In the genomic region with DNA sequence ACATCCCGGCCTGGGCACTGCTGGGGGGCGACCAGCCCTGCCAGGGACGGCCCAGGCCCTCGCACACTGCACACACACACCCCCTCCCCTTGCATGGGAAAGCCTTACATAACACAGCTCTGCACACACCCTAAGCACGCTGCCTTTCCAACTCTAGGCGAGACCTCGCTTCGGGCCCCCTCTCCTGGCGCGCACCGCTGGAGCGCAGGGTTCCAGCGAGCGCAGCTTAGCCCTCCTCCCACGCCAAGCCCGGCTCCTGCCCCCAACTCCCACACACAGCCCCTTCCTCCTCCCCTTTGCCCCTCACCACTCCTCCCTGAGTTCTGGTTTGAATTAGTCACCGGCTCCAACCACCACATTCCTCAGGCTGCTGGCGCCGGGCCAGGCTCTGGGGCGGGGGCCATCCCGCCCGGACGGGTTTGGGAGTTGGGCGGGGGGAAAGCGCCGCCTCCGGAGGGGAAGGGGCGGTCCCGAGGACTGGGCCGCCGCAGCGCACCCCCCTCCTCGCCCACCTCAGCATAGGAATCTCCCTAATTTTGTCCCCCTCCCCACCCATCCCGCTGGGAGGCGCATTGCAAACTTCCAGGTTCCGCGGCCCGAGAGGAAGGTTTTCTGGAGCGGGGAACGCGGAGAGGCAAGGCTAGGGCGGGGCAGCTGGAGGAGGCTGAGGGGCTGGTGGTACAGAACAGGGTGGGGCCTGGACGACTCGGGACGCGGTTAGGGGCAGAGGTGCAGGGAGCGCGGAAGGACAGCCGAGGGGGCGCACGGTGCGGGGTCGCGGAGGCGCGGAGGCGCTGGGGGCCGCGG, we compare ENCODE assay signal across 8 cellular contexts. TPM values are rescaled to one million over a fixed set of nuclear protein-coding genes. Genes with fewer than 3 reads are reported as not detected.
DNase-seq lines count a peak whose midpoint lies in the region; ATAC-seq, FAIRE-seq and TF ChIP-seq lines count a peak whose summit lies in the region.

No MANE protein-coding gene starts in this region.

- DNase-seq in A549 (ENCODE audit: low read depth in 1 of 2, low spot score in 1 of 2) (peak; percentile 86 to 89), H54 (ENCODE audit: insufficient read length, low spot score) (peak; percentile 79), SJSA1 (ENCODE audit: low read depth in 1 of 2, low spot score in 2 of 2) (peak; percentile 98 to 100), amniotic stem cell (lab: John Stamatoyannopoulos, UW) (peak; percentile 59), cardiac septum (ENCODE audit: low spot score) (peak; percentile 95), pancreas (peak; percentile 80 to 93 (median 91))

- CTCF ChIA-PET in A549 (lab: Yijun Ruan, JAX) = interaction anchor here (1.2 to 14.5 kb wide), 8 partner anchors 10 to 152 kb away, joined by 3 to 322 read pairs (median 112); a partner anchor contains a TSS

- H3K36me3 ChIP-seq in SJSA1 (peaks cover 52% of the 10 kb centered on the region), pancreas (no peaks in the 10 kb centered on the region)

- H3K27me3 ChIP-seq in SJSA1 (replicated peaks) = no peaks in the 10 kb centered on the region
- no peaks in the 10 kb centered on the region for H3K27me3 ChIP-seq in pancreas

- H3K4me1 ChIP-seq in A549 = peaks cover 67% of the 10 kb centered on the region
- H3K4me1 ChIP-seq in SJSA1 (replicated peaks) = peaks cover 74% of the 10 kb centered on the region
- peaks cover 29 to 50% (median 35%) of the 10 kb centered on the region in 3 donors for H3K4me1 ChIP-seq in pancreas

- no peak; a peak in 2 of 5 replicates for TF ChIP-seq RAD21 in A549 (conservative IDR thresholded peaks at IDR 0.05 in 1 of 2, IDR thresholded peaks at IDR 0.05 in 1 of 2)

- TF ChIP-seq EP300 in A549 (IDR thresholded peaks at IDR 0.05) = peak in 1 of 2 experiments; percentile 22; a peak in 1 of 5 replicates

- peak overlapping the region; percentile 96 for H3K4me2 ChIP-seq in A549

- H3K4me3 ChIP-seq in A549 (peak overlapping the region; percentile 96), SJSA1 (peak overlapping the region; percentile 92), pancreas (peak overlapping the region; percentile 43 to 97 (median 86))

- FAIRE-seq in A549 (lab: Jason Lieb, UNC) = no peak
- no peak for FAIRE-seq in H54 (lab: Jason Lieb, UNC)
- no peak for FAIRE-seq in pancreas (lab: Jason Lieb, UNC)

- 1% methylated on average over 35 of the region's 59 CpGs for WGBS in A549 (ENCODE audit: missing lambda C conversion rate)
- 0 to 1% methylated on average over 57 to 59 of the region's 59 CpGs for WGBS in pancreas, 2 donors

- POLR2A ChIA-PET in A549 (lab: Yijun Ruan, JAX) = interaction anchor here (1.5 to 1.8 kb wide), 3 partner anchors 46 to 151 kb away, joined by 7 to 9 read pairs (median 9); a partner anchor contains a TSS

- TF ChIP-seq POLR2A in A549 (IDR thresholded peaks at IDR 0.05; ENCODE audit: low read length) (peak; percentile 47), H54 (IDR thresholded peaks at IDR 0.05; ENCODE audit: low read depth, low read length) (peak; percentile 64)

- peak overlapping the region; percentile 97 to 98 for H3K27ac ChIP-seq in A549
- peak overlapping the region; percentile 67 for H3K27ac ChIP-seq in SJSA1
- H3K27ac ChIP-seq in pancreas = peak overlapping the region; percentile 77 to 93 (median 87)

- no peaks in the 10 kb centered on the region for H3K9me3 ChIP-seq in A549
- no peaks in the 10 kb centered on the region for H3K9me3 ChIP-seq in SJSA1 (replicated peaks)
- no peaks in the 10 kb centered on the region for H3K9me3 ChIP-seq in pancreas

- ATAC-seq in A549 = peak; percentile 40 to 67
- ATAC-seq in pancreas = peak; percentile 52 to 61 (median 56)
- no peak for ATAC-seq in GM18907 (IDR thresholded peaks at IDR 0.05; ENCODE audit: unreplicated experiment)
- ATAC-seq in HG02852 (IDR thresholded peaks at IDR 0.05; ENCODE audit: unreplicated experiment) = no peak

- TF ChIP-seq CTCF in A549 (IDR thresholded peaks at IDR 0.05) (no peak), pancreas (IDR thresholded peaks at IDR 0.05) (no peak)

- intact Hi-C loops in cardiac septum (cut with DNase I) = loop anchor here (1.0 to 2.0 kb wide), 2 partner anchors 15 to 37 kb away; no protein-coding TSS in a partner anchor
- intact Hi-C loops in pancreas (cut with DNase I) = loop anchor here in 1 of 3 donors (5.0 kb wide), 1 partner anchor 123 kb away; no protein-coding TSS in a partner anchor

TF ChIP-seq in A549, 52 proteins besides CTCF, POLR2A, EP300 and RAD21 (continues in another document):
- TF ChIP-seq JUNB (IDR thresholded peaks at IDR 0.05) (no peak), RCOR1 (IDR thresholded peaks at IDR 0.05; ENCODE audit: low read depth, low read length) (no peak), HOXA7 (CRISPR knock-in tag; IDR thresholded peaks at IDR 0.05) (no peak), NPAS2 (CRISPR knock-in tag; IDR thresholded peaks at IDR 0.05; ENCODE audit: borderline replicate concordance) (no peak), HDAC2 (IDR thresholded peaks at IDR 0.05) (no peak; the same call in 1 of the 2 replicates), SREBF2 (IDR thresholded peaks at IDR 0.05) (no peak), CEBPB (IDR thresholded peaks at IDR 0.05) (peak in 1 of 2 experiments; percentile 37; a peak in 1 of 4 replicates), MAFK (IDR thresholded peaks at IDR 0.05; ENCODE audit: partially characterized antibody) (no peak), RARB (CRISPR knock-in tag; IDR thresholded peaks at IDR 0.05) (no peak)
- TF ChIP-seq, protein P1, sequence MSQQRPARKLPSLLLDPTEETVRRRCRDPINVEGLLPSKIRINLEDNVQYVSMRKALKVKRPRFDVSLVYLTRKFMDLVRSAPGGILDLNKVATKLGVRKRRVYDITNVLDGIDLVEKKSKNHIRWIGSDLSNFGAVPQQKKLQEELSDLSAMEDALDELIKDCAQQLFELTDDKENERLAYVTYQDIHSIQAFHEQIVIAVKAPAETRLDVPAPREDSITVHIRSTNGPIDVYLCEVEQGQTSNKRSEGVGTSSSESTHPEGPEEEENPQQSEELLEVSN (IDR thresholded peaks at IDR 0.05; ENCODE audit: borderline replicate concordance, low read depth) = peak; percentile 35; the same call in 1 of the 2 replicates
- TF ChIP-seq, protein P2, sequence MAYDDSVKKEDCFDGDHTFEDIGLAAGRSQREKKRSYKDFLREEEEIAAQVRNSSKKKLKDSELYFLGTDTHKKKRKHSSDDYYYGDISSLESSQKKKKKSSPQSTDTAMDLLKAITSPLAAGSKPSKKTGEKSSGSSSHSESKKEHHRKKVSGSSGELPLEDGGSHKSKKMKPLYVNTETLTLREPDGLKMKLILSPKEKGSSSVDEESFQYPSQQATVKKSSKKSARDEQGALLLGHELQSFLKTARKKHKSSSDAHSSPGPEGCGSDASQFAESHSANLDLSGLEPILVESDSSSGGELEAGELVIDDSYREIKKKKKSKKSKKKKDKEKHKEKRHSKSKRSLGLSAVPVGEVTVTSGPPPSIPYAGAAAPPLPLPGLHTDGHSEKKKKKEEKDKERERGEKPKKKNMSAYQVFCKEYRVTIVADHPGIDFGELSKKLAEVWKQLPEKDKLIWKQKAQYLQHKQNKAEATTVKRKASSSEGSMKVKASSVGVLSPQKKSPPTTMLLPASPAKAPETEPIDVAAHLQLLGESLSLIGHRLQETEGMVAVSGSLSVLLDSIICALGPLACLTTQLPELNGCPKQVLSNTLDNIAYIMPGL (CRISPR knock-in tag; IDR thresholded peaks at IDR 0.05; ENCODE audit: borderline replicate concordance) = no peak

RNA-seq across cellular contexts. Expression of a gene that starts 1.0 kb away (rescaled TPM):
- polyA plus RNA-seq in A549 (2011; rRNA removed) (82.0 and 98.0 TPM in 2 replicates), A549 (2017; fragmentation: RNase III; extraction: RNeasy Plus Mini Kit Qiagen cat#74134 plus additional on column Dnase treatment) (41.5 to 62.9 TPM (median 43.3 TPM) in 3 replicates), pancreas (10 to 100 TPM; 18.7 to 32.5 TPM)
- polyA plus RNA-seq in A549 (2012; cell fraction: cytosol; rRNA removed) = 26.1 and 27.2 TPM in 2 replicates
- 55.0 and 96.0 TPM in 2 replicates for polyA plus RNA-seq in A549 (2012; cell fraction: nucleus; rRNA removed)
- 179 and 182 TPM in 2 replicates for polyA minus RNA-seq in A549 (2011; rRNA and poly(A)+ RNA removed)
- total RNA-seq in SJSA1 (2014; rRNA removed; shearing (Covaris generic)) = 306 and 345 TPM in 2 replicates
- total RNA-seq in cardiac septum (485 TPM), pancreas (100 to 1,000 TPM in 1 of 6 donors, 10 to 100 TPM in 5; 53.2 to 163 (median 77.2) TPM)

RNA-seq across cellular contexts. Expression of a gene that starts 28.1 kb away (rescaled TPM):
- 1,728 and 1,795 TPM in 2 replicates for polyA plus RNA-seq in A549 (2011; rRNA removed)
- 1,512 and 1,621 TPM in 2 replicates for polyA plus RNA-seq in A549 (2012; cell fraction: cytosol; rRNA removed)
- polyA plus RNA-seq in A549 (2012; cell fraction: nucleus; rRNA removed) = 865 and 1,060 TPM in 2 replicates
- polyA plus RNA-seq in A549 (2017; fragmentation: RNase III; extraction: RNeasy Plus Mini Kit Qiagen cat#74134 plus additional on column Dnase treatment) = 1,570 to 1,588 TPM (median 1,580 TPM) in 3 replicates
- polyA minus RNA-seq in A549 (2011; rRNA and poly(A)+ RNA removed) = 1,998 and 2,695 TPM in 2 replicates
- 1,705 and 1,743 TPM in 2 replicates for total RNA-seq in SJSA1 (2014; rRNA removed; shearing (Covaris generic))
- total RNA-seq in cardiac septum = 735 TPM
- total RNA-seq in pancreas = 1,000 to 10,000 TPM in 4 of 6 donors, 100 to 1,000 TPM in 2; 723 to 1,171 (median 1,053) TPM
- 100 to 1,000 TPM; 630 to 745 TPM for polyA plus RNA-seq in pancreas

RNA-seq across cellular contexts. Expression of a gene that starts 45.7 kb away (rescaled TPM):
- polyA plus RNA-seq in A549 (2011; rRNA removed) (12.9 and 15.5 TPM in 2 replicates), A549 (2017; fragmentation: RNase III; extraction: RNeasy Plus Mini Kit Qiagen cat#74134 plus additional on column Dnase treatment) (9.9 to 11.7 TPM (median 11.1 TPM) in 3 replicates), pancreas (10 to 100 TPM; 24.6 to 33.4 TPM)
- polyA plus RNA-seq in A549 (2012; cell fraction: cytosol; rRNA removed) = 8.9 and 9.9 TPM in 2 replicates
- 30.4 and 31.6 TPM in 2 replicates for polyA plus RNA-seq in A549 (2012; cell fraction: nucleus; rRNA removed)
- polyA minus RNA-seq in A549 (2011; rRNA and poly(A)+ RNA removed) = 9.4 and 11.7 TPM in 2 replicates
- total RNA-seq in SJSA1 (2014; rRNA removed; shearing (Covaris generic)) = 8.5 and 10.1 TPM in 2 replicates
- total RNA-seq in cardiac septum (11.7 TPM), pancreas (10 to 100 TPM; 12.0 to 20.3 (median 14.6) TPM)

RNA-seq across cellular contexts. Expression of a gene that starts 56.0 kb away (rescaled TPM):
- polyA plus RNA-seq in A549 (2011; rRNA removed) = 21.8 and 44.3 TPM in 2 replicates
- polyA plus RNA-seq in A549 (2012; cell fraction: cytosol; rRNA removed) = 12.5 and 16.1 TPM in 2 replicates
- 25.7 and 48.5 TPM in 2 replicates for polyA plus RNA-seq in A549 (2012; cell fraction: nucleus; rRNA removed)
- polyA plus RNA-seq in A549 (2017; fragmentation: RNase III; extraction: RNeasy Plus Mini Kit Qiagen cat#74134 plus additional on column Dnase treatment) = 79.3 to 85.0 TPM (median 84.5 TPM) in 3 replicates
- polyA minus RNA-seq in A549 (2011; rRNA and poly(A)+ RNA removed) = 74.7 and 80.5 TPM in 2 replicates
- 128 and 214 TPM in 2 replicates for total RNA-seq in SJSA1 (2014; rRNA removed; shearing (Covaris generic))
- total RNA-seq in cardiac septum = 36.8 TPM
- 10 to 100 TPM; 14.7 to 35.6 (median 23.0) TPM for total RNA-seq in pancreas
- 10 to 100 TPM; 28.7 to 42.3 TPM for polyA plus RNA-seq in pancreas

Comparison
In these comparisons a context has a peak if more than half of its experiments do, and no peak if none do; other contexts are left out.
1. ATAC-seq: peak in A549 (2 of 2) and pancreas (4 of 4); none in GM18907 (single experiment) and HG02852 (single experiment).
2. Peak in every context shown above with its lines, with median percentiles within 50 percentile points of each other: DNase-seq, H3K27ac ChIP-seq and H3K4me3 ChIP-seq.